ENCODE assay signal across 9 cellular contexts in the genomic region with DNA sequence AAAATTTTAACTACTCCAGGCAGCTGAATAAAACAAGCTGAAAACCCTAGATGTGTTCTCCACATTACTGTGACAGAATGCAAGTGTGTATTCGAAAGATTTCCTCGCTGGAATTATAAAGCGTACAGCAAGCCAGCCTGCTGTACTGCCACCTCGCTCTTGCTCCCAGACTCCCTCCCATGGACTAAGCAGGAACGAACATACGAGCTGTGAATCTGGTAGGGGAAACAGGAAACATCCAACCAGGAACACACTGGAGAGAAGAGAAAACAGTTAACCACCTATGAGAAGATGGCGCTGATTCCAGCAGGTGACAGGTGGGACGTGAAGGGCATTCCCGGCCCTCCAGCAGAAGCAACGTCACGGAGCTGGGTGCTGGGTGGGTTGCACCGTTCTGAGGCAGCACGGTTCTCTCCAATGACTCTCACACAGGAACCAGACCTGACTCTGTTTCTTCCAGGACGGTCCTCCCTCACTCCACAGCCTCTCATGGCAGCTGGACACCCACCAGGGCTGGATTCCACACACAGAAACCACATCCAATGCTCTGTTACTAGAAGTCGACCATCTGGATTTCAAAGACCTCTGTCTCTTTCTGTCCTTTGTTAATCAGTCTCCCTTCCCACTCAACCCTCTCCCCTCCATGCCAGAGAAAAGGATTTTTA.
A peak's percentile ranks its signal among the peaks of the same experiment; 100 is the strongest.
DNase-seq lines count a peak whose midpoint lies in the region; ATAC-seq and TF ChIP-seq lines count a peak whose summit lies in the region.
"Had no signal": no experiment of that assay in that cellular context is flagged by ENCODE, and none has a peak within 500 bp of the region (broad histone marks: within the 10 kb centered on the region; RNA-seq: fewer than 3 reads in every experiment).

No MANE protein-coding gene starts in this region.

- H3K27me3 Mint-ChIP-seq in mesothelial cell of epicardium (ENCODE audit: low read depth) (no peaks in the 10 kb centered on the region), Calu3 (ENCODE audit: unreplicated experiment) (no peaks in the 10 kb centered on the region)

- H3K9me3 Mint-ChIP-seq in mesothelial cell of epicardium (no peaks in the 10 kb centered on the region), Calu3 (ENCODE audit: low read depth, unreplicated experiment) (no peaks in the 10 kb centered on the region)

- no peak overlapping the region for H3K4me3 Mint-ChIP-seq in mesothelial cell of epicardium
- no peak overlapping the region for H3K4me3 Mint-ChIP-seq in Calu3 (ENCODE audit: low read depth, unreplicated experiment)

- BruUV-seq in Calu3 (replicated peaks; lab: Mats Ljungman, UMichigan) = no TSS peak

- ATAC-seq in Right ventricle myocardium inferior = peak; percentile 91

- H3K9me3 ChIP-seq in endocrine pancreas (ENCODE audit: control insufficient read depth, low read length) = no peaks in the 10 kb centered on the region
- H3K9me3 ChIP-seq: SJSA1 had no signal

- H3K4me3 ChIP-seq in endocrine pancreas (ENCODE audit: control insufficient read depth, insufficient read depth, low read length) = peak overlapping the region; percentile 61
- H3K4me3 ChIP-seq: SJSA1 had no signal

- no peaks in the 10 kb centered on the region for H3K36me3 ChIP-seq in endocrine pancreas (ENCODE audit: control insufficient read depth, insufficient read depth, low read length)
- H3K36me3 ChIP-seq: SJSA1 had no signal

- no peak overlapping the region for H3K9ac ChIP-seq in endocrine pancreas (ENCODE audit: control insufficient read depth, insufficient read depth, low read length)

- peaks cover 11% of the 10 kb centered on the region for H3K36me3 Mint-ChIP-seq in mesothelial cell of epicardium
- peaks cover 4% of the 10 kb centered on the region for H3K36me3 Mint-ChIP-seq in Calu3 (ENCODE audit: insufficient read depth, unreplicated experiment)

- intact Hi-C loops in Right ventricle myocardium inferior (cut with DNase I) (no loop called here), cardiac septum (cut with DNase I) (no loop called here), Calu3 (cut with micrococcal nuclease; ENCODE audit: unreplicated experiment) (no loop called here)

- peaks cover 40% of the 10 kb centered on the region for H3K4me1 Mint-ChIP-seq in mesothelial cell of epicardium
- H3K4me1 Mint-ChIP-seq in Calu3 (ENCODE audit: low read depth, unreplicated experiment) = no peaks in the 10 kb centered on the region

- no peaks in the 10 kb centered on the region for H3K27me3 ChIP-seq in endocrine pancreas (ENCODE audit: control insufficient read depth, insufficient read depth, low read length)
- H3K27me3 ChIP-seq: SJSA1 had no signal

- H3K27ac Mint-ChIP-seq in mesothelial cell of epicardium (peak overlapping the region; percentile 86), Calu3 (ENCODE audit: unreplicated experiment) (no peak overlapping the region)

- TF ChIP-seq CTCF in mesothelial cell of epicardium (IDR thresholded peaks at IDR 0.05; ENCODE audit: unreplicated experiment) (no peak), Calu3 (IDR thresholded peaks at IDR 0.05; ENCODE audit: unreplicated experiment) (no peak)

- CTCF ChIA-PET in Calu3 (lab: Charles Lee) = no interaction called here

- DNase-seq in Right ventricle myocardium inferior (ENCODE audit: missing footprints) (no peak), cardiac septum (ENCODE audit: low spot score) (no peak), mesothelial cell of epicardium (ENCODE audit: low spot score in 2 of 2, unreplicated experiment in 2 of 2) (no peak), SW 1271 (lab: John Stamatoyannopoulos, UW) (no peak), Calu3 (no peak), GDM1 (lab: John Stamatoyannopoulos, UW) (no peak)
- DNase-seq in activated CD4-positive, CD25-positive, alpha-beta regulatory T cell treated with anti-CD3 and anti-CD28 coated beads, Interleukin-2, amount 50 U/mL, for 72 hours = no peak

- peaks cover 18% of the 10 kb centered on the region for H3K4me1 ChIP-seq in endocrine pancreas (ENCODE audit: control insufficient read depth, insufficient read depth, low read length)
